ENCODE assay signal across 10 cellular contexts in the genomic region with DNA sequence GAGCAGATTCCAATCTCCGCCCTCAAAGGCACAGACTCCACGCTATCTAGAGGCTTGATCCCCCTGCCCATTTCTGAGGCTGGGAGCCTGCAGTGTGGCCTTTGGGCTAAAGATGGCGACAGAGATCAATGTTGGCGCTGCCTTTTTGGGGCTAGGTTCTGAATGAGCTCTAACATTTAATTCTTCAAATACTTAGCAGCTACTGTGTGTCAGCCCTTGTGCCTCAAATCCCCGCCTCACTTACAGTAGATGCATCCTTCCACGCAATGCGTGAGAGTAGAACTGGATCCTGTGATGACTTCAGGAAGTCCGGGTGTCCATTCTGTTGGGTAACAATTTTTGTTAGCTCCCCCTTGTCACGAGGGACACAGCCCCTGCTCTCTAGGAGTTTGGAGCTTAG. TPM values are rescaled to one million over a fixed set of nuclear protein-coding genes. Genes with fewer than 3 reads are reported as not detected.
DNase-seq lines count a peak whose midpoint lies in the region; ATAC-seq and TF ChIP-seq lines count a peak whose summit lies in the region.
"Had no signal": no experiment of that assay in that cellular context is flagged by ENCODE, and none has a peak within 500 bp of the region (broad histone marks: within the 10 kb centered on the region; RNA-seq: fewer than 3 reads in every experiment).

No MANE protein-coding gene starts in this region.

- H3K27me3 ChIP-seq in CD8-positive, alpha-beta memory T cell (ENCODE audit: insufficient read depth, low read length, poor library complexity, severe bottlenecking) = no peaks in the 10 kb centered on the region
- peaks cover 9% of the 10 kb centered on the region for H3K27me3 ChIP-seq in adipocyte (replicated peaks; ENCODE audit: control insufficient read depth, insufficient read depth, low read length)

- H3K27ac Mint-ChIP-seq in CD8-positive, alpha-beta memory T cell = peak overlapping the region in 1 of 8 donors; percentile 58
- no peak overlapping the region for H3K27ac Mint-ChIP-seq in immature natural killer cell

- peaks cover 8 to 32% of the 10 kb centered on the region in 2 donors for H3K27me3 Mint-ChIP-seq in CD8-positive, alpha-beta memory T cell
- H3K27me3 Mint-ChIP-seq in immature natural killer cell (ENCODE audit: low read depth in 3 of 3) = peaks cover 1 to 6% (median 4%) of the 10 kb centered on the region in 3 donors

- POLR2A ChIA-PET in CD8-positive, alpha-beta memory T cell (lab: Charles Lee) = no interaction called here
- POLR2A ChIA-PET in RWPE1 (lab: Yijun Ruan, JAX; ENCODE audit: low non-redundant PET) = no interaction called here

- H3K9me3 Mint-ChIP-seq in CD8-positive, alpha-beta memory T cell = peaks cover 0 to 3% (median 0%) of the 10 kb centered on the region in 5 donors
- no peaks in the 10 kb centered on the region for H3K9me3 Mint-ChIP-seq in immature natural killer cell

- no peak overlapping the region for H3K27ac ChIP-seq in CD8-positive, alpha-beta memory T cell (ENCODE audit: low read depth, low read length)
- H3K27ac ChIP-seq in RWPE1 = peak overlapping the region; percentile 81; the same call in 1 of the 2 replicates

- no peak overlapping the region for H3K9ac ChIP-seq in adipocyte (ENCODE audit: low read length)

- TF ChIP-seq CTCF in RWPE1 (conservative IDR thresholded peaks at IDR 0.05; ENCODE audit: low read depth) = peak; percentile 81

- no peak overlapping the region for H3K4me3 Mint-ChIP-seq in CD8-positive, alpha-beta memory T cell
- H3K4me3 Mint-ChIP-seq in immature natural killer cell = no peak overlapping the region

- H3K4me1 ChIP-seq in CD8-positive, alpha-beta memory T cell (ENCODE audit: insufficient read depth, low read length) = no peaks in the 10 kb centered on the region
- H3K4me1 ChIP-seq in adipocyte (ENCODE audit: control insufficient read depth, insufficient read depth, low read length) = peaks cover 5% of the 10 kb centered on the region

- ATAC-seq in HG02610 (IDR thresholded peaks at IDR 0.05; ENCODE audit: unreplicated experiment) (peak; percentile 53), GM21447 (IDR thresholded peaks at IDR 0.05; ENCODE audit: unreplicated experiment) (no peak)

- H3K36me3 ChIP-seq in CD8-positive, alpha-beta memory T cell (ENCODE audit: insufficient read depth, low read length) = no peaks in the 10 kb centered on the region
- H3K36me3 ChIP-seq in adipocyte (ENCODE audit: control insufficient read depth, insufficient read depth, low read length, severe bottlenecking) = no peaks in the 10 kb centered on the region

- CTCF ChIA-PET in CD8-positive, alpha-beta memory T cell (lab: Charles Lee) = interaction anchor here (0.8 to 1.6 kb wide), 6 partner anchors 10 to 290 kb away, joined by 3 to 4 read pairs (median 3); no protein-coding TSS in a partner anchor
- CTCF ChIA-PET in RWPE1 (lab: Yijun Ruan, JAX) = interaction anchor here (0.5 to 2.5 kb wide), 13 partner anchors 9 to 176 kb away, joined by 3 to 20 read pairs (median 3); partner anchors contain the start of gene IL36RN

- DNase-seq in CD8-positive, alpha-beta memory T cell = peak in 3 of 5 donors; percentile 5 to 19 (median 16)
- DNase-seq in RWPE1 (ENCODE audit: low spot score) = no peak
- DNase-seq in adipocyte (ENCODE audit: low read depth) = peak; percentile 70
- peak in 2 of 3 donors; percentile 12 to 18 for DNase-seq in immature natural killer cell
- peak in 2 of 3 experiments; percentile 17 to 25 for DNase-seq in stimulated activated CD4-positive, alpha-beta T cell treated with anti-CD3 and anti-CD28 coated beads, TNF-alpha, amount 100 ng/mL, for 4 hours (ENCODE audit: low read depth in 3 of 3)
- no peak for DNase-seq in NCI-H1048 (lab: John Stamatoyannopoulos, UW)

- H3K4me1 Mint-ChIP-seq in CD8-positive, alpha-beta memory T cell = peaks cover under 1 to 4% (median 3%) of the 10 kb centered on the region in 3 donors
- H3K4me1 Mint-ChIP-seq in immature natural killer cell = peaks cover 1 to 2% of the 10 kb centered on the region in 2 donors

- H3K36me3 Mint-ChIP-seq in CD8-positive, alpha-beta memory T cell = no peaks in the 10 kb centered on the region
- no peaks in the 10 kb centered on the region for H3K36me3 Mint-ChIP-seq in immature natural killer cell

- no peaks in the 10 kb centered on the region for H3K9me3 ChIP-seq in CD8-positive, alpha-beta memory T cell (ENCODE audit: low read length)
- no peaks in the 10 kb centered on the region for H3K9me3 ChIP-seq in adipocyte (ENCODE audit: control insufficient read depth, low read length)

- H3K4me3 ChIP-seq in CD8-positive, alpha-beta memory T cell (ENCODE audit: low read length) = no peak overlapping the region
- H3K4me3 ChIP-seq in adipocyte (ENCODE audit: low read length) = no peak overlapping the region

RNA-seq across cellular contexts. Expression of gene IL1F10, which starts 12.4 kb away (rescaled TPM):
- total RNA-seq in CD8-positive, alpha-beta memory T cell = not detected
- polyA plus RNA-seq in CD8-positive, alpha-beta memory T cell = not detected
- not detected for polyA plus RNA-seq in immature natural killer cell
- total RNA-seq: HT1080, mononuclear cell had no signal

RNA-seq across cellular contexts. Expression of gene IL36RN, which starts 21.1 kb away (rescaled TPM):
- total RNA-seq in CD8-positive, alpha-beta memory T cell = not detected
- not detected for polyA plus RNA-seq in CD8-positive, alpha-beta memory T cell
- not detected for polyA plus RNA-seq in immature natural killer cell
- total RNA-seq: HT1080, mononuclear cell had no signal

RNA-seq across cellular contexts. Expression of gene IL36B, which starts 27.5 kb away (rescaled TPM):
- total RNA-seq in CD8-positive, alpha-beta memory T cell = not detected
- not detected for polyA plus RNA-seq in CD8-positive, alpha-beta memory T cell
- not detected for polyA plus RNA-seq in immature natural killer cell
- total RNA-seq: HT1080, mononuclear cell had no signal

RNA-seq across cellular contexts. Expression of gene IL1RN, which starts 47.3 kb away (rescaled TPM):
- 1 to 10 TPM; 1.2 to 2.3 TPM for total RNA-seq in CD8-positive, alpha-beta memory T cell
- not detected for polyA plus RNA-seq in CD8-positive, alpha-beta memory T cell
- 1 to 10 TPM in 2 of 3 donors, under 1 TPM in 1; 0.44 to 2.3 (median 1.9) TPM for polyA plus RNA-seq in immature natural killer cell
- total RNA-seq: HT1080 had no signal

Comparison
In these comparisons a context has a peak if more than half of its experiments do, and no peak if none do; other contexts are left out.
1. DNase-seq: peak in CD8-positive, alpha-beta memory T cell (3 of 5), adipocyte (single experiment), immature natural killer cell (2 of 3) and stimulated activated CD4-positive, alpha-beta T cell treated with anti-CD3 and anti-CD28 coated beads, TNF-alpha, amount 100 ng/mL, for 4 hours (2 of 3); none in RWPE1 (single experiment) and NCI-H1048 (single experiment).